In the genomic region with DNA sequence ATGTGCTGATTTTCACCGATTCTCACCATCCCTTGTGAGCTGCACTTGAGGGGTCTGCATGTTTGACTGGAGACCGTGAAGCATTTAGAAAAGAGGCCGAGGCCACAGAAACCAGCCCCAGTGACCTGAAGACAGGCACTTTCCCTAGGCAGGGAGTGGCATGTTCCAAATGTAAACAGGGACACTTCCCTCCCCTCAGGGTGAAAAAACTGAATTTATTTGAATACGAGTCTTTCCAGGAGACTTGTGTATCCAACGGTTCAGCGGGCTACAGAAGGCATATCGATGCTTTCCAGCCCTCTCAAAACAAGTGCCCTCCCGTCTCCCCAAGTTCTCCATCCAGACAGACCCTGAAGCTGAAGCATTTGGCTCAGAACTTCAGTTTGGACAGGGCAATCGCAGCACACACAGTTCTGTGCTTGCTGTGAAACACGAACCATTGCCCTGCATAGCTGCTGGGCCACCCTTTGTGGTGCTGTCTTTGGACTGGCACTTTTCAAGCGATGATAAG, we compare ENCODE assay signal across 27 cellular contexts.
"Had no signal": no experiment of that assay in that cellular context is flagged by ENCODE, and none has a peak within 500 bp of the region (broad histone marks: within the 10 kb centered on the region; RNA-seq: fewer than 3 reads in every experiment).

No MANE protein-coding gene starts in this region.

- H3K27me3 ChIP-seq: breast epithelium, esophagus squamous epithelium, left lung, right atrium auricular region, tibial nerve had no signal

- H3K4me3 ChIP-seq: breast epithelium, esophagus squamous epithelium, left lung, lower lobe of right lung, right atrium auricular region, smooth muscle cell, tibial nerve had no signal

- FAIRE-seq: astrocyte, islet of Langerhans, TTC549 had no signal

- H3K9me3 Mint-ChIP-seq: activated T-cell treated with anti-CD3 and anti-CD28 coated beads, Interleukin-2, amount 50 U/mL, for 4 hours; activated T-helper 17 cell treated with anti-CD3 and anti-CD28 coated beads, Interleukin-2, amount 50 U/mL, for 72 hours; dendritic cell treated with granulocyte-macrophage colony-stimulating factor and Interleukin-4, amounts not matched to agents 40 ng/mL and 50 ng/mL, for 4 days; naive thymus-derived CD8-positive, alpha-beta T cell had no signal

- H3K4me2 ChIP-seq: smooth muscle cell had no signal

- H3K9me3 ChIP-seq: breast epithelium, esophagus squamous epithelium, left lung, lower lobe of right lung, right atrium auricular region, tibial nerve had no signal

- H3K27ac ChIP-seq: breast epithelium, esophagus squamous epithelium, left lung, lower lobe of right lung, right atrium auricular region, tibial nerve, VCaP had no signal

- H3K27ac Mint-ChIP-seq: activated T-helper 17 cell treated with anti-CD3 and anti-CD28 coated beads, Interleukin-2, amount 50 U/mL, for 72 hours; dendritic cell treated with granulocyte-macrophage colony-stimulating factor and Interleukin-4, amounts not matched to agents 40 ng/mL and 50 ng/mL, for 4 days; naive thymus-derived CD8-positive, alpha-beta T cell had no signal

- H3K4me1 Mint-ChIP-seq: activated T-helper 17 cell treated with anti-CD3 and anti-CD28 coated beads, Interleukin-2, amount 50 U/mL, for 72 hours had no signal

- H3K36me3 ChIP-seq: breast epithelium, esophagus squamous epithelium, left lung, lower lobe of right lung, right atrium auricular region, tibial nerve had no signal

- ATAC-seq: activated CD4-positive, CD25-positive, alpha-beta regulatory T cell treated with anti-CD3 and anti-CD28 coated beads, Interleukin-2, amount 50 U/mL, for 24 hours; activated T-cell treated with anti-CD3 and anti-CD28 coated beads, Interleukin-2, amount 50 U/mL, for 4 hours; activated T-helper 17 cell treated with anti-CD3 and anti-CD28 coated beads, Interleukin-2, amount 50 U/mL, for 72 hours; left lung; lower lobe of right lung; naive thymus-derived CD8-positive, alpha-beta T cell had no signal

- DNase-seq: activated CD4-positive, alpha-beta T cell treated with anti-CD3 and anti-CD28 coated beads for 48 hours; activated CD4-positive, alpha-beta T cell treated with anti-CD3 and anti-CD28 coated beads, Interleukin-2, amount 50 U/mL, for 48 hours; activated gamma-delta T cell treated with Interleukin-2 at 50 U/mL for 16 hours; activated naive CD4-positive, alpha-beta T cell treated with anti-CD3 and anti-CD28 coated beads, Interleukin-2, amount 50 U/mL, for 16 hours; activated T-cell treated with anti-CD3 and anti-CD28 coated beads, Interleukin-2, amount 50 U/mL, for 4 hours; amniotic stem cell; central memory CD4-positive, alpha-beta T cell; esophagus squamous epithelium; foreskin melanocyte; left lung; lower lobe of right lung; mesenchymal stem cell; naive thymus-derived CD8-positive, alpha-beta T cell; stimulated activated CD4-positive, alpha-beta T cell treated with anti-CD3 and anti-CD28 coated beads, Interleukin-15, amount 100 ng/mL, for 24 hours; stimulated activated naive CD4-positive, alpha-beta T cell treated with Interleukin-2 at 50 U/mL for 16 hours; T-helper 9 cell had no signal

- H3K4me3 Mint-ChIP-seq: activated T-cell treated with anti-CD3 and anti-CD28 coated beads, Interleukin-2, amount 50 U/mL, for 4 hours; activated T-helper 17 cell treated with anti-CD3 and anti-CD28 coated beads, Interleukin-2, amount 50 U/mL, for 72 hours; dendritic cell treated with granulocyte-macrophage colony-stimulating factor and Interleukin-4, amounts not matched to agents 40 ng/mL and 50 ng/mL, for 4 days; naive thymus-derived CD8-positive, alpha-beta T cell had no signal

- H3K27me3 Mint-ChIP-seq: activated T-helper 17 cell treated with anti-CD3 and anti-CD28 coated beads, Interleukin-2, amount 50 U/mL, for 72 hours; dendritic cell treated with granulocyte-macrophage colony-stimulating factor and Interleukin-4, amounts not matched to agents 40 ng/mL and 50 ng/mL, for 4 days had no signal

- H3K4me1 ChIP-seq: breast epithelium, esophagus squamous epithelium, left lung, lower lobe of right lung, right atrium auricular region, tibial nerve had no signal
